9 cellular contexts compared by ENCODE assay signal in genomic region chr17:54948380-54948779, GRCh38. TPM values are rescaled to one million over a fixed set of nuclear protein-coding genes. Genes with fewer than 3 reads are reported as not detected.
DNase-seq lines count a peak whose midpoint lies in the region; ATAC-seq lines count a peak whose summit lies in the region.
"Had no signal": no experiment of that assay in that cellular context is flagged by ENCODE, and none has a peak within 500 bp of the region (broad histone marks: within the 10 kb centered on the region; RNA-seq: fewer than 3 reads in every experiment).

No MANE protein-coding gene starts in this region.

- peaks cover 4% of the 10 kb centered on the region for H3K4me1 Mint-ChIP-seq in activated naive CD8-positive, alpha-beta T cell treated with anti-CD3 and anti-CD28 coated beads for 36 hours

- no peaks in the 10 kb centered on the region for H4K20me1 ChIP-seq in Karpas-422 (ENCODE audit: insufficient read depth, low read depth, low read length)

- no peak overlapping the region for H2BK120ac ChIP-seq in mesendoderm (ENCODE audit: low read depth, low read length)

- H3K18ac ChIP-seq in mesendoderm (ENCODE audit: low read length), result no peak overlapping the region

- no peak overlapping the region for H3K4ac ChIP-seq in mesendoderm (ENCODE audit: low read depth, low read length)

- H3K4me2 ChIP-seq in mesendoderm (ENCODE audit: low read length) (no peak overlapping the region), Karpas-422 (ENCODE audit: low read depth, low read length, poor library complexity, severe bottlenecking) (no peak overlapping the region)

- no peaks in the 10 kb centered on the region for H3K9me2 ChIP-seq in Karpas-422 (replicated peaks; ENCODE audit: insufficient read depth, low read length)

- H3K9me3 ChIP-seq in Karpas-422 (ENCODE audit: low read length), result no peaks in the 10 kb centered on the region
- H3K9me3 ChIP-seq: psoas muscle had no signal

- no peak overlapping the region for H2BK15ac ChIP-seq in mesendoderm (replicated peaks; ENCODE audit: low read depth)

- no peak overlapping the region for H2BK5ac ChIP-seq in mesendoderm (ENCODE audit: low read length)

- H3K27me3 ChIP-seq in mesendoderm (ENCODE audit: insufficient read depth, low read length, poor library complexity) (no peaks in the 10 kb centered on the region), Karpas-422 (ENCODE audit: low read length) (no peaks in the 10 kb centered on the region)

- H3K9ac ChIP-seq in mesendoderm (ENCODE audit: low read length) (no peak overlapping the region), Karpas-422 (ENCODE audit: low read length) (no peak overlapping the region)

- H3K36me3 ChIP-seq in mesendoderm (ENCODE audit: control insufficient read depth, insufficient read depth, low read length), result peaks cover 2% of the 10 kb centered on the region
- H3K36me3 ChIP-seq in Karpas-422 (ENCODE audit: insufficient read depth, low read length), result no peaks in the 10 kb centered on the region

- H3K27me3 Mint-ChIP-seq in activated naive CD8-positive, alpha-beta T cell treated with anti-CD3 and anti-CD28 coated beads for 36 hours, result peaks cover 13% of the 10 kb centered on the region

- no peaks in the 10 kb centered on the region for H3K4me1 ChIP-seq in mesendoderm (ENCODE audit: control insufficient read depth, low read depth, low read length)
- no peaks in the 10 kb centered on the region for H3K4me1 ChIP-seq in Karpas-422 (ENCODE audit: low read length)
- H3K4me1 ChIP-seq: psoas muscle had no signal

- no peak overlapping the region for H4K5ac ChIP-seq in mesendoderm (ENCODE audit: low read length)

- H3K9me3 Mint-ChIP-seq in activated naive CD8-positive, alpha-beta T cell treated with anti-CD3 and anti-CD28 coated beads for 36 hours, result no peaks in the 10 kb centered on the region

- H3K4me3 Mint-ChIP-seq in activated naive CD8-positive, alpha-beta T cell treated with anti-CD3 and anti-CD28 coated beads for 36 hours, result no peak overlapping the region

- peak; percentile 54 for ATAC-seq in HG03354 (IDR thresholded peaks at IDR 0.05; ENCODE audit: poor library complexity, severe bottlenecking, unreplicated experiment)

- no peak overlapping the region for H2AK5ac ChIP-seq in mesendoderm (ENCODE audit: low read length)

- H2AFZ ChIP-seq in Karpas-422 (ENCODE audit: low read length), result no peak overlapping the region

- peak overlapping the region; percentile 15 for H3K56ac ChIP-seq in mesendoderm (ENCODE audit: low read length)

- no CpG with 5 or more reads among the region's 5 CpGs for WGBS in mesendoderm (ENCODE audit: extremely low coverage, insufficient coverage, low lambda C conversion rate)

- H3K4me3 ChIP-seq in mesendoderm (ENCODE audit: low read length) (no peak overlapping the region), Karpas-422 (ENCODE audit: low read length) (no peak overlapping the region)
- H3K4me3 ChIP-seq: psoas muscle had no signal

- no peaks in the 10 kb centered on the region for H3K79me2 ChIP-seq in mesendoderm (ENCODE audit: control insufficient read depth, insufficient read depth, low read length)
- no peaks in the 10 kb centered on the region for H3K79me2 ChIP-seq in Karpas-422 (ENCODE audit: low read length)

- H3K27ac ChIP-seq in mesendoderm (ENCODE audit: low read depth, low read length) (no peak overlapping the region), Karpas-422 (ENCODE audit: low read length) (no peak overlapping the region)
- H3K27ac ChIP-seq: psoas muscle had no signal

- H3K27ac Mint-ChIP-seq in activated naive CD8-positive, alpha-beta T cell treated with anti-CD3 and anti-CD28 coated beads for 36 hours, result no peak overlapping the region

- no peaks in the 10 kb centered on the region for H3K79me1 ChIP-seq in mesendoderm (ENCODE audit: low read length)

- peak; percentile 50 for DNase-seq in GM04503 (ENCODE audit: low read depth)
- DNase-seq in activated naive CD8-positive, alpha-beta T cell treated with anti-CD3 and anti-CD28 coated beads for 36 hours, result peak; percentile 11
- no peak for DNase-seq in mesendoderm
- DNase-seq in Karpas-422, result no peak
- DNase-seq in NCI-H2196 treated with DMSO at 0.1 percent for 48 hours (lab: John Stamatoyannopoulos, UW; ENCODE audit: unreplicated experiment), result no peak
- no peak for DNase-seq in NCI-H2171 treated with DMSO at 0.1 percent for 48 hours (lab: John Stamatoyannopoulos, UW)
- DNase-seq in DMS153 treated with DMSO at 0.1 percent for 48 hours (lab: John Stamatoyannopoulos, UW; ENCODE audit: unreplicated experiment), result no peak
- DNase-seq: psoas muscle had no signal

- no peak overlapping the region for H3K23ac ChIP-seq in mesendoderm (ENCODE audit: low read length)

- H3K36me3 Mint-ChIP-seq in activated naive CD8-positive, alpha-beta T cell treated with anti-CD3 and anti-CD28 coated beads for 36 hours, result no peaks in the 10 kb centered on the region

- no peak overlapping the region for H4K8ac ChIP-seq in mesendoderm (ENCODE audit: low read depth, low read length)

RNA-seq across cellular contexts. Expression of gene COX11, which starts 20.1 kb away (rescaled TPM):
- total RNA-seq in activated naive CD8-positive, alpha-beta T cell treated with anti-CD3 and anti-CD28 coated beads for 36 hours, result 10 to 100 TPM; 50.4 to 59.4 TPM
- polyA plus RNA-seq in mesendoderm (2013, experiment 1 of 2), result 57.7 TPM
- 58.5 TPM for polyA plus RNA-seq in mesendoderm (2013, experiment 2 of 2)
- 67.1 and 143 TPM in 2 replicates for total RNA-seq in Karpas-422 (2014; rRNA removed; shearing (Covaris generic); ENCODE audit: low replicate concordance)

RNA-seq across cellular contexts. Expression of gene STXBP4, which starts 20.2 kb away (rescaled TPM):
- 1 to 10 TPM; 6.0 to 7.6 TPM for total RNA-seq in activated naive CD8-positive, alpha-beta T cell treated with anti-CD3 and anti-CD28 coated beads for 36 hours
- polyA plus RNA-seq in mesendoderm (2013, experiment 1 of 2), result 9.0 TPM
- 9.6 TPM for polyA plus RNA-seq in mesendoderm (2013, experiment 2 of 2)
- total RNA-seq in Karpas-422 (2014; rRNA removed; shearing (Covaris generic); ENCODE audit: low replicate concordance), result 1.2 and 6.6 TPM in 2 replicates

RNA-seq across cellular contexts. Expression of gene TOM1L1, which starts 47.7 kb away (rescaled TPM):
- total RNA-seq in activated naive CD8-positive, alpha-beta T cell treated with anti-CD3 and anti-CD28 coated beads for 36 hours, result 1 to 10 TPM in 1 of 2 experiments, under 1 TPM in 1; 0.74 to 1.0 TPM
- polyA plus RNA-seq in mesendoderm (2013, experiment 1 of 2), result 28.3 TPM
- polyA plus RNA-seq in mesendoderm (2013, experiment 2 of 2), result 31.0 TPM
- total RNA-seq in Karpas-422 (2014; rRNA removed; shearing (Covaris generic); ENCODE audit: low replicate concordance), result not detected in 2 replicates

Comparison
In these comparisons a context has a peak if more than half of its experiments do, and no peak if none do; other contexts are left out.
1. DNase-seq: peak in GM04503 (single experiment) and activated naive CD8-positive, alpha-beta T cell treated with anti-CD3 and anti-CD28 coated beads for 36 hours (single experiment); none in mesendoderm (single experiment), Karpas-422 (single experiment), NCI-H2196 treated with DMSO at 0.1 percent for 48 hours (single experiment), NCI-H2171 treated with DMSO at 0.1 percent for 48 hours (single experiment) and DMS153 treated with DMSO at 0.1 percent for 48 hours (single experiment).